Comparison of ENCODE assay signal across 24 cellular contexts in genomic region chr5:177423671-177424070, GRCh38. TPM values are rescaled to one million over a fixed set of nuclear protein-coding genes. Genes with fewer than 3 reads are reported as not detected.
"Had no signal": no experiment of that assay in that cellular context is flagged by ENCODE, and none has a peak within 500 bp of the region (broad histone marks: within the 10 kb centered on the region; RNA-seq: fewer than 3 reads in every experiment).

No MANE protein-coding gene starts in this region.

- H3K9me3 ChIP-seq: SJSA1 had no signal

- H3K4me3 ChIP-seq: SJSA1, SK-N-MC had no signal

- DNase-seq: KBM-7, MV-4-11, NCI-H1092, NCI-H1436, NCI-H187, NCI-H2029, NCI-H2081 treated with DMSO at 0.1 percent for 48 hours, NCI-H2171, NCI-H226, NCI-H446, NCI-H510A, NCI-H524 treated with DMSO at 0.1 percent for 48 hours, NCI-H69, NCI-H774, Right ventricle myocardium superior, RPMI8226, SIG-M5 had no signal

- FAIRE-seq: HTR-8/SVneo, RCC 7860 had no signal

- H3K27me3 ChIP-seq: SJSA1 had no signal

- H3K27ac ChIP-seq: HL-60, SJSA1, SK-N-MC had no signal

RNA-seq across cellular contexts. Expression of gene F12, which starts 14.3 kb away (rescaled TPM):
- total RNA-seq: Right ventricle myocardium superior had no signal

RNA-seq across cellular contexts. Expression of gene PFN3, which starts 23.2 kb away (rescaled TPM):
- total RNA-seq: LHCN-M2, MCF 10A, Right ventricle myocardium superior, SJSA1 had no signal

RNA-seq across cellular contexts. Expression of gene SLC34A1, which starts 39.4 kb away (rescaled TPM):
- total RNA-seq: LHCN-M2, MCF 10A, Right ventricle myocardium superior, SJSA1 had no signal
